Comparison of ENCODE assay signal across 17 cellular contexts in the genomic region with DNA sequence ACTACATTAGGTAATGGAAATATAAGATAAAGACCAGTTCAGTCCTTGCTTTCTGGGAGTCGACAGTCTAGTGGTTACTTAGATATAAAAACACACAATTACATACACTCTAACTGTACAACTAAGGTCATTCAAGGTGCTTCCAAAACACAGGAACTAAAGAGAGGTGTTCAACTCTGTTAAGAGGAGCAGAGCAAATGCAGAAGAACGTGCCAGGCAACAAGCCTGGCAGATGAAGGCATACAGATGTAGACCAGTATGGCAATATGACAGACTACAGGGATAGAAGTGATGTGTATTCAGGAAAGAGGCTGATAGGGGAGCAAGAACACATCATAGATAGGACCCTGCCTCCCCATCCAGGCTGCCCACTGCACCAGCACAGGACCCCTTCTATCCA.
DNase-seq lines count a peak whose midpoint lies in the region; ATAC-seq, FAIRE-seq and TF ChIP-seq lines count a peak whose summit lies in the region.
"Had no signal": no experiment of that assay in that cellular context is flagged by ENCODE, and none has a peak within 500 bp of the region (broad histone marks: within the 10 kb centered on the region; RNA-seq: fewer than 3 reads in every experiment).

No MANE protein-coding gene starts in this region.

- no peak for TF ChIP-seq EP300 in A549 (IDR thresholded peaks at IDR 0.05)

- dilution Hi-C loops in IMR-90 (cut with HindIII; ENCODE audit: low sequenced_read_pairs, unreplicated experiment): no loop called here

- POLR2A ChIA-PET in A549 (lab: Yijun Ruan, JAX): no interaction called here
- POLR2A ChIA-PET in IMR-90 (lab: Charles Lee; ENCODE audit: unreplicated experiment): no interaction called here

- intact Hi-C loops in IMR-90 (cut with micrococcal nuclease): no loop called here
- intact Hi-C loops in esophagus squamous epithelium (cut with DNase I): no loop called here
- intact Hi-C loops in natural killer cell (cut with micrococcal nuclease): no loop called here

- 0 out of 2 replicates have a peak overlapping the region, but pooled peaks have one; percentile 20 for H4K5ac ChIP-seq in IMR-90 (ENCODE audit: low read depth, low read length)

- H3K4ac ChIP-seq in IMR-90 (ENCODE audit: low read depth, low read length): peak overlapping the region; percentile 46; the same call in 1 of the 2 replicates

- H3K23ac ChIP-seq in IMR-90 (ENCODE audit: low read depth, low read length): peak overlapping the region; percentile 63; the same call in 1 of the 2 replicates

- peak overlapping the region; percentile 44 to 53 for H3K27ac Mint-ChIP-seq in natural killer cell
- H3K27ac Mint-ChIP-seq: activated naive CD4-positive, alpha-beta T cell treated with anti-CD3 and anti-CD28 coated beads for 36 hours; WTC11 had no signal

- no peaks in the 10 kb centered on the region for H3K36me3 ChIP-seq in IMR-90 (ENCODE audit: control insufficient read depth, insufficient read depth, low read length)
- H3K36me3 ChIP-seq in esophagus squamous epithelium: no peaks in the 10 kb centered on the region
- H3K36me3 ChIP-seq in MG63: no peaks in the 10 kb centered on the region
- H3K36me3 ChIP-seq: cardiac muscle cell had no signal

- no peaks in the 10 kb centered on the region for H3K9me3 Mint-ChIP-seq in natural killer cell
- H3K9me3 Mint-ChIP-seq: WTC11 had no signal

- TF ChIP-seq POLR2A in A549 (IDR thresholded peaks at IDR 0.05; ENCODE audit: low read length): no peak
- no peak for TF ChIP-seq POLR2A in IMR-90 (IDR thresholded peaks at IDR 0.05; ENCODE audit: low read depth, low read length)
- no peak for TF ChIP-seq POLR2A in esophagus squamous epithelium (IDR thresholded peaks at IDR 0.05)

- FAIRE-seq in A549 (lab: Jason Lieb, UNC): no peak
- FAIRE-seq: GM12892 had no signal

- TF ChIP-seq RAD21 in A549 (conservative IDR thresholded peaks at IDR 0.05 in 1 of 2, IDR thresholded peaks at IDR 0.05 in 1 of 2) (no peak), IMR-90 (IDR thresholded peaks at IDR 0.05; ENCODE audit: low read length) (no peak)

- peak overlapping the region; percentile 60; the same call in 1 of the 3 replicates for H3K4me2 ChIP-seq in A549
- no peak overlapping the region for H3K4me2 ChIP-seq in IMR-90 (ENCODE audit: low read depth, low read length)

- H3K4me3 ChIP-seq in A549 (no peak overlapping the region), IMR-90 (ENCODE audit: insufficient read depth, low read depth, low read length) (no peak overlapping the region), esophagus squamous epithelium (no peak overlapping the region), MG63 (no peak overlapping the region)
- H3K4me3 ChIP-seq: cardiac muscle cell, skin epidermis had no signal

- H3K56ac ChIP-seq in IMR-90 (ENCODE audit: extremely low read depth, insufficient read depth, low read length): no peak overlapping the region

- DNase-seq in A549 (ENCODE audit: low read depth in 1 of 2, low spot score in 1 of 2): no peak
- no peak for DNase-seq in IMR-90
- DNase-seq in esophagus squamous epithelium (lab: John Stamatoyannopoulos, UW): no peak
- DNase-seq in natural killer cell: no peak
- no peak for DNase-seq in DMS53 (lab: John Stamatoyannopoulos, UW)
- DNase-seq in MG63: no peak
- DNase-seq: activated naive CD4-positive, alpha-beta T cell treated with anti-CD3 and anti-CD28 coated beads for 36 hours; COR-L47; NCI-H1092; occipital lobe had no signal

- no peaks in the 10 kb centered on the region for H3K9me3 ChIP-seq in A549
- no peaks in the 10 kb centered on the region for H3K9me3 ChIP-seq in IMR-90 (ENCODE audit: control insufficient read depth, insufficient read depth, low read length)
- H3K9me3 ChIP-seq in esophagus squamous epithelium: no peaks in the 10 kb centered on the region
- no peaks in the 10 kb centered on the region for H3K9me3 ChIP-seq in MG63

- peak overlapping the region; percentile 67 to 78; a peak in 3 of 6 replicates for H3K27ac ChIP-seq in A549
- H3K27ac ChIP-seq in IMR-90 (ENCODE audit: insufficient read depth, low read length): no peak overlapping the region
- peak overlapping the region; percentile 27 to 77 (median 63) for H3K27ac ChIP-seq in esophagus squamous epithelium
- H3K27ac ChIP-seq: cardiac muscle cell had no signal

- H3K9me1 ChIP-seq in IMR-90 (ENCODE audit: insufficient read depth, low read length): peaks cover 10% of the 10 kb centered on the region

- CTCF ChIA-PET in A549 (lab: Yijun Ruan, JAX) (no interaction called here), IMR-90 (lab: Yijun Ruan, JAX) (no interaction called here)

- H2BK120ac ChIP-seq in IMR-90 (ENCODE audit: low read depth, low read length): no peak overlapping the region; the same call in 1 of the 2 replicates

- H2AFZ ChIP-seq in IMR-90 (replicated peaks; ENCODE audit: low read length, poor library complexity): no peak overlapping the region

- H4K20me1 ChIP-seq in IMR-90 (ENCODE audit: insufficient read depth, low read length): peaks cover 10% of the 10 kb centered on the region; the same call in 1 of the 2 replicates

- H2BK5ac ChIP-seq in IMR-90 (ENCODE audit: low read depth, low read length, poor library complexity, severe bottlenecking): peak overlapping the region; percentile 54

- H2AK5ac ChIP-seq in IMR-90 (ENCODE audit: low read depth, low read length): peak overlapping the region; percentile 71; the same call in 1 of the 2 replicates

- ATAC-seq in A549 (no peak), IMR-90 (ENCODE audit: low read depth) (no peak), natural killer cell (no peak), GM21526 (IDR thresholded peaks at IDR 0.05; ENCODE audit: low FRiP score, unreplicated experiment) (no peak), HG03460 (IDR thresholded peaks at IDR 0.05; ENCODE audit: unreplicated experiment) (no peak)
- ATAC-seq: HCT116, WTC11 had no signal

- in situ Hi-C loops in IMR-90 (cut with MboI; ENCODE audit: low sequenced_read_pairs): no loop called here

- 93% methylated on average over 2 of the region's 2 CpGs for WGBS in A549 (ENCODE audit: missing lambda C conversion rate)
- no CpG with 5 or more reads among the region's 2 CpGs for WGBS in IMR-90 (ENCODE audit: extremely low coverage in 2 of 2, insufficient read length in 1 of 2), 2 experiments
- 64 to 95% methylated on average over 2 of the region's 2 CpGs for WGBS in esophagus squamous epithelium, 2 donors

- peak overlapping the region; percentile 68 for H3K14ac ChIP-seq in IMR-90 (replicated peaks; ENCODE audit: low read depth, low read length)

- peak overlapping the region; percentile 58; the same call in 1 of the 2 replicates for H2BK20ac ChIP-seq in IMR-90 (ENCODE audit: low read depth, low read length)

- peak overlapping the region; percentile 21 to 35; a peak in 3 of 4 replicates for H4K8ac ChIP-seq in IMR-90 (ENCODE audit: low read depth in 2 of 2, low read length in 2 of 2)

- H3K4me1 Mint-ChIP-seq in natural killer cell: peaks cover 55 to 68% of the 10 kb centered on the region in 2 donors

- no TSS peak for BruUV-seq in IMR-90 (replicated peaks; lab: Mats Ljungman, UMichigan)

- H3K4me1 ChIP-seq in A549 (peaks cover 38% of the 10 kb centered on the region), IMR-90 (ENCODE audit: control insufficient read depth, insufficient read depth, low read length) (peaks cover 10% of the 10 kb centered on the region), esophagus squamous epithelium (peaks cover 0 to 44% (median 7%) of the 10 kb centered on the region in 3 donors)

- peak overlapping the region; percentile 58 for H2AK9ac ChIP-seq in IMR-90 (replicated peaks; ENCODE audit: low read depth, low read length, poor library complexity)

- H3K79me1 ChIP-seq in IMR-90 (ENCODE audit: low read depth in 1 of 2, low read length in 2 of 2): peaks cover 21 to 24% of the 10 kb centered on the region in 2 experiments

- H3K27me3 Mint-ChIP-seq in natural killer cell (ENCODE audit: low read depth in 2 of 2): no peaks in the 10 kb centered on the region

- no peaks in the 10 kb centered on the region for H3K36me3 Mint-ChIP-seq in natural killer cell
- H3K36me3 Mint-ChIP-seq: WTC11 had no signal

- H4K91ac ChIP-seq in IMR-90 (ENCODE audit: insufficient read depth, low read depth, low read length): peak overlapping the region; percentile 18; the same call in 1 of the 2 replicates

- H3K27me3 ChIP-seq in IMR-90 (ENCODE audit: control insufficient read depth, insufficient read depth, low read length): no peaks in the 10 kb centered on the region
- no peaks in the 10 kb centered on the region for H3K27me3 ChIP-seq in esophagus squamous epithelium
- no peaks in the 10 kb centered on the region for H3K27me3 ChIP-seq in MG63
- H3K27me3 ChIP-seq: cardiac muscle cell had no signal

- H2BK15ac ChIP-seq in IMR-90 (ENCODE audit: low read depth, low read length): peak overlapping the region; percentile 81; the same call in 2 of the 3 replicates

- H3K18ac ChIP-seq in IMR-90 (ENCODE audit: low read depth, low read length): peak overlapping the region; percentile 57; the same call in 1 of the 2 replicates

- no peak overlapping the region for H3K4me3 Mint-ChIP-seq in natural killer cell
- H3K4me3 Mint-ChIP-seq: activated naive CD4-positive, alpha-beta T cell treated with anti-CD3 and anti-CD28 coated beads for 36 hours; WTC11 had no signal

- no peak overlapping the region for H3K9ac ChIP-seq in IMR-90 (ENCODE audit: low read depth, low read length)

- no peak for TF ChIP-seq CTCF in A549 (IDR thresholded peaks at IDR 0.05)
- TF ChIP-seq CTCF in IMR-90 (conservative IDR thresholded peaks at IDR 0.05; ENCODE audit: low read depth, low read length): no peak
- no peak for TF ChIP-seq CTCF in esophagus squamous epithelium (IDR thresholded peaks at IDR 0.05)
- no peak for TF ChIP-seq CTCF in natural killer cell (IDR thresholded peaks at IDR 0.05)

TF ChIP-seq in A549, 52 proteins besides CTCF, POLR2A, EP300 and RAD21:
- no peak for TF ChIP-seq RFX5 (IDR thresholded peaks at IDR 0.05)
- no peak for TF ChIP-seq JUN (IDR thresholded peaks at IDR 0.05)

TF ChIP-seq in IMR-90, 13 proteins besides CTCF, POLR2A, EP300 and RAD21 (continues in another document):
- TF ChIP-seq MXI1 (IDR thresholded peaks at IDR 0.05; ENCODE audit: borderline replicate concordance, low read depth, low read length) (no peak), MAZ (IDR thresholded peaks at IDR 0.05; ENCODE audit: borderline replicate concordance, low read depth, low read length) (no peak), MAFK (IDR thresholded peaks at IDR 0.05; ENCODE audit: low read depth, low read length) (no peak), CHD1 (IDR thresholded peaks at IDR 0.05; ENCODE audit: low read depth, low read length) (no peak), BHLHE40 (IDR thresholded peaks at IDR 0.05; ENCODE audit: low read depth, low read length) (no peak)
- TF ChIP-seq, protein P1, sequence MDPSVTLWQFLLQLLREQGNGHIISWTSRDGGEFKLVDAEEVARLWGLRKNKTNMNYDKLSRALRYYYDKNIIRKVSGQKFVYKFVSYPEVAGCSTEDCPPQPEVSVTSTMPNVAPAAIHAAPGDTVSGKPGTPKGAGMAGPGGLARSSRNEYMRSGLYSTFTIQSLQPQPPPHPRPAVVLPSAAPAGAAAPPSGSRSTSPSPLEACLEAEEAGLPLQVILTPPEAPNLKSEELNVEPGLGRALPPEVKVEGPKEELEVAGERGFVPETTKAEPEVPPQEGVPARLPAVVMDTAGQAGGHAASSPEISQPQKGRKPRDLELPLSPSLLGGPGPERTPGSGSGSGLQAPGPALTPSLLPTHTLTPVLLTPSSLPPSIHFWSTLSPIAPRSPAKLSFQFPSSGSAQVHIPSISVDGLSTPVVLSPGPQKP (IDR thresholded peaks at IDR 0.05; ENCODE audit: borderline replicate concordance, low read depth, low read length): no peak
